ENCODE assay signal across 33 cellular contexts in the genomic region with DNA sequence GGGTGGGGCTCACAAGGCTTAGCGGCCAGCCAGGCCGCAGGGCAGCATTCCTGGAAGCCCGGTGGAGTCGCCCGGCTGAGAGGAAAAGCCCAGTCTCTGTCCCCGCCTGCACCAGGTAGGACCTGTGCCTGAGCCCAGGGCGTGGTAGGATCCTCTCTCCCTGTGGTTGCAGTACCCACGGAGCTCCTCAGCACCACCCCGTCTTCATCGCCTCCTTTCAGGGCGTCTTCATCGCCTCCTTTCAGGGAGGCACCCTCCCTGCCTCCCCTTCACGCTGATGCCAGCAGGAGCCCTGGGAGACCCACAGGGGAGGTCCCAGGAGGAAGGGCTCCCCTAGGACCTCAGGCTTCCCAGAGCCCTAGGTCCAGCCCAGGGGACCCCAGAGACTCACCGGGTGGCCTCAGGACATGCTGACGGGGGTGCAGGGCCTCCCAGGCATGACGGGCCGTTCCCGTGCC. TPM values are rescaled to one million over a fixed set of nuclear protein-coding genes. Genes with fewer than 3 reads are reported as not detected.
DNase-seq lines count a peak whose midpoint lies in the region; ATAC-seq and TF ChIP-seq lines count a peak whose summit lies in the region.
"Had no signal": no experiment of that assay in that cellular context is flagged by ENCODE, and none has a peak within 500 bp of the region (broad histone marks: within the 10 kb centered on the region; RNA-seq: fewer than 3 reads in every experiment).

No MANE protein-coding gene starts in this region.

- H2BK5ac ChIP-seq in neuronal stem cell (ENCODE audit: low read length), result peak overlapping the region; percentile 68

- H3K9ac ChIP-seq in neuronal stem cell (ENCODE audit: low read depth, low read length, poor library complexity), result peak overlapping the region; percentile 61
- H3K9ac ChIP-seq: KMS-11 had no signal

- H3K23ac ChIP-seq in neuronal stem cell (ENCODE audit: low read depth, low read length, poor library complexity), result peak overlapping the region; percentile 77

- H2BK12ac ChIP-seq in neuronal stem cell (ENCODE audit: low read length), result peak overlapping the region; percentile 99

- peak overlapping the region; percentile 86 for H2BK15ac ChIP-seq in neuronal stem cell (ENCODE audit: low read length)

- H2AFZ ChIP-seq in neuronal stem cell (ENCODE audit: low read length), result no peak overlapping the region

- H3K4ac ChIP-seq in neuronal stem cell (ENCODE audit: low read length), result peak overlapping the region; percentile 69

- CTCF ChIA-PET in HEK293 (lab: Yijun Ruan, JAX), result no interaction called here
- CTCF ChIA-PET in WTC11 (lab: Charles Lee), result no interaction called here

- H3K18ac ChIP-seq in neuronal stem cell (ENCODE audit: low read length), result peak overlapping the region; percentile 96

- no peaks in the 10 kb centered on the region for H3K9me3 ChIP-seq in HEK293 (ENCODE audit: control insufficient read depth, insufficient read depth, low read depth, low read length)
- H3K9me3 ChIP-seq in neuronal stem cell (replicated peaks in 1 of 2; ENCODE audit: control insufficient read depth in 2 of 2, insufficient read depth in 1 of 2, low read depth in 1 of 2, low read length in 2 of 2), result peaks cover 0 to 2% of the 10 kb centered on the region in 2 donors
- H3K9me3 ChIP-seq: ovary, SJCRH30, suprapubic skin had no signal

- TF ChIP-seq CTCF in HEK293 (tag by site-specific recombination; IDR thresholded peaks at IDR 0.05), result no peak
- TF ChIP-seq CTCF in WTC11 (IDR thresholded peaks at IDR 0.05), result no peak

- H3K27me3 Mint-ChIP-seq in WTC11 (ENCODE audit: low read depth), result peaks cover 8% of the 10 kb centered on the region
- peaks cover 41% of the 10 kb centered on the region for H3K27me3 Mint-ChIP-seq in activated T-cell treated with anti-CD3 and anti-CD28 coated beads, Interleukin-2, amount 50 U/mL, for 24 hours

- H3K36me3 ChIP-seq in HEK293 (ENCODE audit: control insufficient read depth in 2 of 2, insufficient read depth in 1 of 2, low read length in 2 of 2) (no peaks in the 10 kb centered on the region), neuronal stem cell (replicated peaks in 1 of 2; ENCODE audit: control insufficient read depth in 2 of 2, insufficient read depth in 2 of 2, low read length in 2 of 2) (no peaks in the 10 kb centered on the region)
- H3K36me3 ChIP-seq: brain microvascular endothelial cell, ovary, SJCRH30, suprapubic skin, WERI-Rb-1 had no signal

- H3K4me1 ChIP-seq in HEK293 (ENCODE audit: control insufficient read depth, insufficient read depth, low read length) (no peaks in the 10 kb centered on the region), neuronal stem cell (ENCODE audit: control insufficient read depth in 2 of 2, insufficient read depth in 1 of 2, low read depth in 1 of 2, low read length in 2 of 2) (peaks cover 37 to 59% of the 10 kb centered on the region in 2 donors)

- peak overlapping the region; percentile 29 for H2AK5ac ChIP-seq in neuronal stem cell (ENCODE audit: low read depth, low read length)

- H3K27me3 ChIP-seq in neuronal stem cell (ENCODE audit: control insufficient read depth in 3 of 3, insufficient read depth in 3 of 3, low read depth in 1 of 3, low read length in 3 of 3), result no peaks in the 10 kb centered on the region
- H3K27me3 ChIP-seq: brain microvascular endothelial cell, ovary had no signal

- H4K8ac ChIP-seq in neuronal stem cell (ENCODE audit: low read depth, low read length), result no peak overlapping the region

- 0 out of 2 replicates have a peak, but pooled peaks have one; percentile 31 for ATAC-seq in WTC11
- no peak for ATAC-seq in HG03342 (IDR thresholded peaks at IDR 0.05; ENCODE audit: unreplicated experiment)
- ATAC-seq: Panc1; stimulated activated naive B cell treated with anti-CD40 and anti-IgM and Interleukin-4, amounts not matched to agents 10 μg/mL and 1 μg/mL and 100 μg/mL, for 72 hours had no signal

- POLR2A ChIA-PET in HEK293 (lab: Yijun Ruan, JAX), result no interaction called here
- POLR2A ChIA-PET in WTC11 (lab: Charles Lee), result no interaction called here

- WGBS in neuronal stem cell (ENCODE audit: extremely low coverage in 2 of 2, insufficient read length in 2 of 2, insufficient replicate concordance in 1 of 2), 2 donors, result no CpG with 5 or more reads among the region's 18 CpGs

- peak overlapping the region; percentile 99 for H2BK120ac ChIP-seq in neuronal stem cell (ENCODE audit: low read depth, low read length)

- H3K4me3 ChIP-seq in HEK293 (ENCODE audit: low read depth, low read length), result no peak overlapping the region
- H3K4me3 ChIP-seq in neuronal stem cell (ENCODE audit: low read length in 2 of 2), result no peak overlapping the region
- H3K4me3 ChIP-seq: ovary, SJCRH30, suprapubic skin had no signal

- peaks cover 27% of the 10 kb centered on the region for H3K4me1 Mint-ChIP-seq in WTC11
- no peaks in the 10 kb centered on the region for H3K4me1 Mint-ChIP-seq in activated T-cell treated with anti-CD3 and anti-CD28 coated beads, Interleukin-2, amount 50 U/mL, for 24 hours (ENCODE audit: low read depth)
- H3K4me1 Mint-ChIP-seq: activated naive CD4-positive, alpha-beta T cell treated with anti-CD3 and anti-CD28 coated beads, Interleukin-2, amount 50 U/mL, for 24 hours had no signal

- H3K36me3 Mint-ChIP-seq in WTC11, result no peaks in the 10 kb centered on the region
- no peaks in the 10 kb centered on the region for H3K36me3 Mint-ChIP-seq in activated T-cell treated with anti-CD3 and anti-CD28 coated beads, Interleukin-2, amount 50 U/mL, for 24 hours (ENCODE audit: low read depth)
- H3K36me3 Mint-ChIP-seq: activated naive CD4-positive, alpha-beta T cell treated with anti-CD3 and anti-CD28 coated beads, Interleukin-2, amount 50 U/mL, for 24 hours; stimulated activated naive B cell treated with anti-CD40 and anti-IgM and Interleukin-4, amounts not matched to agents 10 μg/mL and 1 μg/mL and 100 μg/mL, for 72 hours had no signal

- H3K27ac Mint-ChIP-seq in WTC11, result no peak overlapping the region
- no peak overlapping the region for H3K27ac Mint-ChIP-seq in activated T-cell treated with anti-CD3 and anti-CD28 coated beads, Interleukin-2, amount 50 U/mL, for 24 hours
- H3K27ac Mint-ChIP-seq: activated naive CD4-positive, alpha-beta T cell treated with anti-CD3 and anti-CD28 coated beads, Interleukin-2, amount 50 U/mL, for 24 hours; stimulated activated naive B cell treated with anti-CD40 and anti-IgM and Interleukin-4, amounts not matched to agents 10 μg/mL and 1 μg/mL and 100 μg/mL, for 72 hours had no signal

- no peaks in the 10 kb centered on the region for H3K79me1 ChIP-seq in neuronal stem cell (ENCODE audit: low read depth, low read length)

- H3K4me3 Mint-ChIP-seq in WTC11, result no peak overlapping the region
- no peak overlapping the region for H3K4me3 Mint-ChIP-seq in activated T-cell treated with anti-CD3 and anti-CD28 coated beads, Interleukin-2, amount 50 U/mL, for 24 hours
- H3K4me3 Mint-ChIP-seq: activated naive CD4-positive, alpha-beta T cell treated with anti-CD3 and anti-CD28 coated beads, Interleukin-2, amount 50 U/mL, for 24 hours; nephron; stimulated activated naive B cell treated with anti-CD40 and anti-IgM and Interleukin-4, amounts not matched to agents 10 μg/mL and 1 μg/mL and 100 μg/mL, for 72 hours had no signal

- H3K14ac ChIP-seq in neuronal stem cell (ENCODE audit: low read length), result peak overlapping the region; percentile 75

- H4K91ac ChIP-seq in neuronal stem cell (ENCODE audit: low read depth, low read length, poor library complexity), result peak overlapping the region; percentile 83

- H3K4me2 ChIP-seq in neuronal stem cell (ENCODE audit: insufficient read depth, low read length, poor library complexity, severe bottlenecking), result no peak overlapping the region
- H3K4me2 ChIP-seq: KMS-11 had no signal

- H3K27ac ChIP-seq in HEK293 (ENCODE audit: extremely low read depth, low read depth, low read length) (no peak overlapping the region), neuronal stem cell (replicated peaks; ENCODE audit: low read length) (no peak overlapping the region)
- H3K27ac ChIP-seq: brain microvascular endothelial cell, C4-2B, epithelial cell of prostate, KMS-11, ovary, SJCRH30, suprapubic skin, WERI-Rb-1 had no signal

- peaks cover 13% of the 10 kb centered on the region for H3K9me3 Mint-ChIP-seq in WTC11
- peaks cover 2% of the 10 kb centered on the region for H3K9me3 Mint-ChIP-seq in activated T-cell treated with anti-CD3 and anti-CD28 coated beads, Interleukin-2, amount 50 U/mL, for 24 hours
- H3K9me3 Mint-ChIP-seq: activated naive CD4-positive, alpha-beta T cell treated with anti-CD3 and anti-CD28 coated beads, Interleukin-2, amount 50 U/mL, for 24 hours; nephron had no signal

- DNase-seq in WTC11 (ENCODE audit: low spot score) (no peak), islet precursor cell (peak; percentile 75), neuronal stem cell (ENCODE audit: low spot score) (no peak), Ammon's horn (ENCODE audit: low spot score) (no peak), NCI-H1436 (lab: John Stamatoyannopoulos, UW) (no peak)
- no peak for DNase-seq in activated T-cell treated with anti-CD3 and anti-CD28 coated beads, Interleukin-2, amount 50 U/mL, for 24 hours
- DNase-seq: activated CD4-positive, alpha-beta T cell treated with anti-CD3 and anti-CD28 coated beads for 48 hours; activated CD8-positive, alpha-beta memory T cell treated with anti-CD3 and anti-CD28 coated beads for 24 hours; activated T-cell treated with anti-CD3 and anti-CD28 coated beads for 4 hours; amniotic stem cell; brain microvascular endothelial cell; COR-L47; effector CD4-positive, alpha-beta T cell; GDM1; left ventricle myocardium superior; NCI-H1417 treated with DMSO at 0.1 percent for 48 hours; NCI-H2081; NCI-H226; ovary; small intestine; stimulated activated naive B cell treated with anti-CD40 and anti-IgM and Interleukin-4, amounts not matched to agents 10 μg/mL and 1 μg/mL and 100 μg/mL, for 72 hours; T1000; WERI-Rb-1 had no signal

TF ChIP-seq in HEK293, 187 proteins besides CTCF, POLR2A, EP300 and RAD21 (continues in another document):
- no peak for TF ChIP-seq ZNF366 (tag by site-specific recombination; conservative IDR thresholded peaks at IDR 0.05)
- TF ChIP-seq ZIC2 (tag by site-specific recombination; IDR thresholded peaks at IDR 0.05), result peak; percentile 57
- no peak for TF ChIP-seq ZNF248 (tag by site-specific recombination; IDR thresholded peaks at IDR 0.05)
- no peak for TF ChIP-seq ZBTB17 (tag by site-specific recombination; IDR thresholded peaks at IDR 0.05)
- TF ChIP-seq ZNF600 (tag by site-specific recombination; IDR thresholded peaks at IDR 0.05), result no peak
- TF ChIP-seq ZFHX2 (tag by site-specific recombination; conservative IDR thresholded peaks at IDR 0.05), result 0 out of 2 replicates have a peak, but pooled peaks have one; percentile 1

RNA-seq across cellular contexts. Expression of gene NOTCH1, which starts 53.3 kb away (rescaled TPM):
- 76.7 to 95.6 TPM (median 79.2 TPM) in 3 replicates for total RNA-seq in WTC11 (2021)
- polyA plus RNA-seq in neuronal stem cell (2013, experiment 1 of 2), result 32.9 TPM
- polyA plus RNA-seq in neuronal stem cell (2013, experiment 2 of 2), result 33.2 TPM
